Comparison of ENCODE assay signal across 1 cellular context in the genomic region with DNA sequence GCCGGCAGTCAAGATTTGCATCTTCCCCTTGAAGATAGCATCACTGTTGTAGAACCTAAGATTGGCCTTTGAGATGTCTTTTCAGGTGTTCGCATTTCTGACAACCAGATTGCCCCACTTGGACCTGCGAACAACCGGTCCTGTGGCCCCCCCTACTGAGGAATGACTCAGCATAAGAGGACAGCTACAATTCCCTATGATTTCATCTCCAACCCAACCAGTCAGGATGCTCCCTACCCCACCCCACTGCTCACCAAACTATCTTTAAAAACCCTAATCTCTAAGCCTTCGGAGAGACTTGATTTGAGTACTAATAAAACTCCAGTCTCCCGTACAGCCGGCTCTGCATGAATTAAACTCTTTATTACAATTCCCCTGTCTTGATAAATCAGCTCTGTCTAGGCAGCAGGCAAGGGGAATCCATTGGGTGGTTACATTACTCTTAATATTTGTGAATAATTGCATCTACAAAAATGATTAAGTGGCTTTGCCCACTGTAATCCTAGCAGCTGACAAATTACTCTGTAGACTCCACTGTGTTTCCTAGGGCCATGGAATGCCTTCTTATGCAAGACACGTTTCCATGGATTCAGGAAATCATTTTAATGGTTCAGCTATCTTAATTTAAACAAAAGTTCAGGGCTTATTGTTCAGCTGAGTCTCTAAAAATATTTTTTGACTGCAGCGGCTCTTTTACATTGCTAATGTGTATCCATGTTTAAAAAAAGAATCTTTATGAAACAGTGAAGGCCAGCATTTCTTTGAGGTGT.
A peak's percentile ranks its signal among the peaks of the same experiment; 100 is the strongest.
TF ChIP-seq lines count a peak whose summit lies in the region.

No MANE protein-coding gene starts in this region.

TF ChIP-seq in HepG2, 621 proteins besides CTCF, POLR2A, EP300 and RAD21:
- no peak for TF ChIP-seq ETV6 (CRISPR knock-in tag; conservative IDR thresholded peaks at IDR 0.05)
- TF ChIP-seq NFE2L2 (IDR thresholded peaks at IDR 0.05; ENCODE audit: low read length) = peak; percentile 50
- TF ChIP-seq CC2D1A (CRISPR knock-in tag; IDR thresholded peaks at IDR 0.05) = no peak
